ENCODE assay signal across 16 cellular contexts in the genomic region with DNA sequence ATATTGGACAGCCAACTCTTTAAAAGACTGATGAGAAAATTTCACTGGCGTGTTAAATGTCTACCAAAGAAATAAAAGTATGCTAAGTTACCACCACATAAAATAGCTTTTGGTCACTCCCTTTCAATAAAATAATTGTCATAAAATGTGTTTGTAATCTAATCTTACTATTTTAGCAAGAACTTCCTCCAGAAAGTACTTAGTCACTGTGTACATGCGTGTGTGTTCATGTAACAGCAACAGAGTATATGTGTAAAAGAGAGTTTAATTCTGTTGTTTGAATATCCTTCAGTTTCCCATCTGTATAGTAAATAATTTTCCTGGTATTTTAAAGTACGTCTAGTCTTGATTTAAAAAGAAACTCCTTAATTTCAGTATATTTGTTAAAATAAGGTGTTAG.
"Had no signal": no experiment of that assay in that cellular context is flagged by ENCODE, and none has a peak within 500 bp of the region (broad histone marks: within the 10 kb centered on the region; RNA-seq: fewer than 3 reads in every experiment).

No MANE protein-coding gene starts in this region.

- H3K27ac ChIP-seq: ascending aorta, prostate gland, thoracic aorta, vagina had no signal

- H3K36me3 ChIP-seq: ascending aorta, prostate gland, thoracic aorta, vagina had no signal

- DNase-seq: activated CD4-positive, alpha-beta T cell treated with anti-CD3 and anti-CD28 coated beads for 48 hours; activated gamma-delta T cell treated with Interleukin-2 at 50 U/mL for 16 hours; islet precursor cell; mammary epithelial cell; occipital lobe; stimulated activated CD4-positive, alpha-beta T cell treated with anti-CD3 and anti-CD28 coated beads, Interleukin-1b, Interleukin-23, amount 100 ng/mL, for 48 hours; stimulated activated naive CD8-positive, alpha-beta T cell treated with anti-CD3 and anti-CD28 coated beads, Interleukin-15, amount 100 ng/mL, for 72 hours; T-helper 17 cell had no signal

- H3K9me3 ChIP-seq: ascending aorta, prostate gland, thoracic aorta, vagina had no signal

- H3K27me3 Mint-ChIP-seq: stimulated activated naive CD8-positive, alpha-beta T cell treated with anti-CD3 and anti-CD28 coated beads, Interleukin-15, amount 100 ng/mL, for 72 hours had no signal

- H3K9me3 Mint-ChIP-seq: natural killer cell treated with Interleukin-12 subunit alpha and Interleukin-12 subunit beta and Interleukin-15 and Interleukin-18, amount 100 ng/mL, for 72 hours; stimulated activated naive CD8-positive, alpha-beta T cell treated with anti-CD3 and anti-CD28 coated beads, Interleukin-15, amount 100 ng/mL, for 72 hours; WTC11 had no signal

- H3K27me3 ChIP-seq: ascending aorta, vagina had no signal

- H3K36me3 Mint-ChIP-seq: natural killer cell treated with Interleukin-12 subunit alpha and Interleukin-12 subunit beta and Interleukin-15 and Interleukin-18, amount 100 ng/mL, for 72 hours; WTC11 had no signal

- H3K4me1 ChIP-seq: ascending aorta, prostate gland had no signal

- H3K4me1 Mint-ChIP-seq: stimulated activated naive CD8-positive, alpha-beta T cell treated with anti-CD3 and anti-CD28 coated beads, Interleukin-15, amount 100 ng/mL, for 72 hours; T-helper 17 cell had no signal

- H3K4me3 ChIP-seq: ascending aorta, prostate gland, thoracic aorta, vagina had no signal

- H3K27ac Mint-ChIP-seq: natural killer cell treated with Interleukin-12 subunit alpha and Interleukin-12 subunit beta and Interleukin-15 and Interleukin-18, amount 100 ng/mL, for 72 hours; stimulated activated naive CD8-positive, alpha-beta T cell treated with anti-CD3 and anti-CD28 coated beads, Interleukin-15, amount 100 ng/mL, for 72 hours; T-helper 17 cell had no signal

- H3K4me3 Mint-ChIP-seq: natural killer cell treated with Interleukin-12 subunit alpha and Interleukin-12 subunit beta and Interleukin-15 and Interleukin-18, amount 100 ng/mL, for 72 hours; stimulated activated naive CD8-positive, alpha-beta T cell treated with anti-CD3 and anti-CD28 coated beads, Interleukin-15, amount 100 ng/mL, for 72 hours; T-helper 17 cell; WTC11 had no signal

- ATAC-seq: esophagus mucosa; left lobe of liver; natural killer cell treated with Interleukin-12 subunit alpha and Interleukin-12 subunit beta and Interleukin-15 and Interleukin-18, amount 100 ng/mL, for 72 hours; stimulated activated naive CD8-positive, alpha-beta T cell treated with anti-CD3 and anti-CD28 coated beads, Interleukin-15, amount 100 ng/mL, for 72 hours; T-helper 17 cell; WTC11 had no signal
